Comparison of ENCODE assay signal across 1 cellular context in genomic region chr9:129567842-129568559, GRCh38.
TF ChIP-seq lines count a peak whose summit lies in the region.

No MANE protein-coding gene starts in this region.

TF ChIP-seq in GM12878, 131 proteins besides CTCF, POLR2A, EP300 and RAD21:
- TF ChIP-seq IRF5 (IDR thresholded peaks at IDR 0.05; ENCODE audit: borderline replicate concordance) (no peak), SPI1 (IDR thresholded peaks at IDR 0.05; ENCODE audit: borderline replicate concordance, insufficient read depth, low read depth, low read length) (no peak), BCL11A (IDR thresholded peaks at IDR 0.05; ENCODE audit: low read depth, low read length) (no peak), CEBPZ (IDR thresholded peaks at IDR 0.05; ENCODE audit: low read depth, low read length) (no peak), ZBED1 (IDR thresholded peaks at IDR 0.05; ENCODE audit: borderline replicate concordance) (no peak), TAF1 (IDR thresholded peaks at IDR 0.05; ENCODE audit: borderline replicate concordance, low read depth, low read length) (no peak), SP1 (IDR thresholded peaks at IDR 0.05; ENCODE audit: low read depth, low read length) (no peak), YBX1 (IDR thresholded peaks at IDR 0.05) (no peak), SUPT20H (IDR thresholded peaks at IDR 0.05; ENCODE audit: borderline replicate concordance, control insufficient read depth, low read depth, low read length) (no peak), JUNB (IDR thresholded peaks at IDR 0.05) (no peak), RBBP5 (conservative IDR thresholded peaks at IDR 0.05) (no peak), CBX3 (IDR thresholded peaks at IDR 0.05; ENCODE audit: borderline replicate concordance, low read depth) (no peak)
